In genomic region chr10:112448903-112449302, GRCh38 we compare ENCODE assay signal across 16 cellular contexts. TPM values are rescaled to one million over a fixed set of nuclear protein-coding genes. Genes with fewer than 3 reads are reported as not detected.
DNase-seq lines count a peak whose midpoint lies in the region; ATAC-seq, FAIRE-seq and TF ChIP-seq lines count a peak whose summit lies in the region.
"Had no signal": no experiment of that assay in that cellular context is flagged by ENCODE, and none has a peak within 500 bp of the region (broad histone marks: within the 10 kb centered on the region; RNA-seq: fewer than 3 reads in every experiment).

No MANE protein-coding gene starts in this region.

- no peak for ATAC-seq in T-cell (replicated peaks in 1 of 4)
- no peak for ATAC-seq in memory B cell (ENCODE audit: low read depth)
- no peak for ATAC-seq in stimulated activated naive B cell treated with anti-CD40 and anti-IgM and Interleukin-4, amounts not matched to agents 10 μg/mL and 1 μg/mL and 100 μg/mL, for 72 hours (replicated peaks)

- no peak overlapping the region for H2BK12ac ChIP-seq in trophoblast cell (ENCODE audit: low read length)

- no peak for DNase-seq in CD14-positive monocyte (ENCODE audit: low spot score)
- no peak for DNase-seq in GM12892 (ENCODE audit: insufficient read length)
- no peak for DNase-seq in T-cell
- DNase-seq in memory B cell (ENCODE audit: low spot score in 2 of 2): no peak
- no peak for DNase-seq in stimulated activated naive B cell treated with anti-CD40 and anti-IgM and Interleukin-4, amounts not matched to agents 10 μg/mL and 1 μg/mL and 100 μg/mL, for 72 hours
- DNase-seq in trophoblast cell: no peak
- DNase-seq in SW 1271 (lab: John Stamatoyannopoulos, UW): no peak
- DNase-seq: effector CD4-positive, alpha-beta T cell; foreskin melanocyte; NCI-H2171 treated with DMSO at 0.1 percent for 48 hours; retina; stimulated activated CD4-positive, alpha-beta T cell treated with anti-CD3 and anti-CD28 coated beads, Interleukin-4, amount 100 ng/mL, for 1 hour; stomach; T-helper 9 cell had no signal

- POLR2A ChIA-PET in T-cell (lab: Charles Lee): interaction anchor here in 1 of 2 donors (0.6 kb wide), 1 partner anchor 19 kb away, joined by 3 read pairs; no protein-coding TSS in a partner anchor

- H4K8ac ChIP-seq in trophoblast cell (ENCODE audit: low read depth, low read length): no peak overlapping the region

- H3K4me3 ChIP-seq in trophoblast cell (ENCODE audit: low read depth, low read length): no peak overlapping the region

- no peaks in the 10 kb centered on the region for H3K27me3 ChIP-seq in trophoblast cell (ENCODE audit: insufficient read depth, low read length)
- H3K27me3 ChIP-seq: stomach had no signal

- H3K36me3 ChIP-seq in trophoblast cell (ENCODE audit: control insufficient read depth in 1 of 2, insufficient read depth in 2 of 2, low read length in 2 of 2): peaks cover 0 to 8% of the 10 kb centered on the region in 2 experiments

- peaks cover 0 to 5% of the 10 kb centered on the region in 2 experiments for H3K4me1 ChIP-seq in trophoblast cell (ENCODE audit: control insufficient read depth in 1 of 2, insufficient read depth in 2 of 2, low read length in 2 of 2)

- FAIRE-seq in GM12892 (lab: Jason Lieb, UNC): peak; percentile 14
- FAIRE-seq: D721Med had no signal

- H3K27ac Mint-ChIP-seq in CD14-positive monocyte: peak overlapping the region; percentile 17 to 85 (median 43)
- peak overlapping the region in 1 of 2 donors; percentile 54 for H3K27ac Mint-ChIP-seq in T-cell
- H3K27ac Mint-ChIP-seq in memory B cell: peak overlapping the region; percentile 38
- no peak overlapping the region for H3K27ac Mint-ChIP-seq in stimulated activated naive B cell treated with anti-CD40 and anti-IgM and Interleukin-4, amounts not matched to agents 10 μg/mL and 1 μg/mL and 100 μg/mL, for 72 hours

- no peak overlapping the region for H3K14ac ChIP-seq in trophoblast cell (ENCODE audit: low read length)

- H3K9me3 ChIP-seq in trophoblast cell (ENCODE audit: insufficient read depth, low read depth, low read length): no peaks in the 10 kb centered on the region
- H3K9me3 ChIP-seq: stomach had no signal

- no peak overlapping the region for H3K4ac ChIP-seq in trophoblast cell (ENCODE audit: low read depth, low read length)

- peaks cover 26% of the 10 kb centered on the region for H3K4me1 Mint-ChIP-seq in CD14-positive monocyte
- H3K4me1 Mint-ChIP-seq in T-cell: peaks cover 45 to 66% (median 65%) of the 10 kb centered on the region in 3 donors
- H3K4me1 Mint-ChIP-seq in memory B cell: peaks cover 28% of the 10 kb centered on the region
- H3K4me1 Mint-ChIP-seq in stimulated activated naive B cell treated with anti-CD40 and anti-IgM and Interleukin-4, amounts not matched to agents 10 μg/mL and 1 μg/mL and 100 μg/mL, for 72 hours: peaks cover 20 to 33% of the 10 kb centered on the region in 2 donors

- no peak overlapping the region for H2BK120ac ChIP-seq in trophoblast cell (ENCODE audit: insufficient read depth, low read length, poor library complexity)

- H3K4me2 ChIP-seq in trophoblast cell (ENCODE audit: low read length): no peak overlapping the region

- TF ChIP-seq CTCF in CD14-positive monocyte (IDR thresholded peaks at IDR 0.05): no peak

- peaks cover 10% of the 10 kb centered on the region for H3K79me1 ChIP-seq in trophoblast cell (ENCODE audit: low read length)

- H3K23ac ChIP-seq in trophoblast cell (ENCODE audit: low read length): no peak overlapping the region

- peaks cover 18 to 23% of the 10 kb centered on the region in 2 donors for H3K36me3 Mint-ChIP-seq in CD14-positive monocyte
- peaks cover 15% of the 10 kb centered on the region for H3K36me3 Mint-ChIP-seq in T-cell
- H3K36me3 Mint-ChIP-seq in memory B cell: peaks cover 2% of the 10 kb centered on the region
- peaks cover 11 to 28% of the 10 kb centered on the region in 2 donors for H3K36me3 Mint-ChIP-seq in stimulated activated naive B cell treated with anti-CD40 and anti-IgM and Interleukin-4, amounts not matched to agents 10 μg/mL and 1 μg/mL and 100 μg/mL, for 72 hours

- no peak overlapping the region for H2BK5ac ChIP-seq in trophoblast cell (ENCODE audit: low read depth, low read length, poor library complexity)

- H2AK5ac ChIP-seq in trophoblast cell (ENCODE audit: low read length): no peak overlapping the region

- no peak for TF ChIP-seq POLR2A in GM12892 (IDR thresholded peaks at IDR 0.05; ENCODE audit: low read depth, low read length)

- CTCF ChIA-PET in T-cell (lab: Charles Lee): no interaction called here

- intact Hi-C loops in CD14-positive monocyte (cut with micrococcal nuclease): loop anchor here in 1 of 2 donors (5.0 kb wide), 2 partner anchors 62 to 267 kb away; partner anchors contain the start of gene GPAM

- H3K18ac ChIP-seq in trophoblast cell (ENCODE audit: low read length): no peak overlapping the region

- peak overlapping the region in 1 of 2 donors; percentile 13 for H3K4me3 Mint-ChIP-seq in CD14-positive monocyte
- peak overlapping the region; percentile 91 to 98 (median 93) for H3K4me3 Mint-ChIP-seq in T-cell
- H3K4me3 Mint-ChIP-seq in memory B cell: peak overlapping the region; percentile 27
- H3K4me3 Mint-ChIP-seq in stimulated activated naive B cell treated with anti-CD40 and anti-IgM and Interleukin-4, amounts not matched to agents 10 μg/mL and 1 μg/mL and 100 μg/mL, for 72 hours: peak overlapping the region in 1 of 2 donors; percentile 64

- H2AFZ ChIP-seq in trophoblast cell (ENCODE audit: insufficient read depth, low read length, poor library complexity): no peak overlapping the region

- peaks cover 9% of the 10 kb centered on the region for H3K79me2 ChIP-seq in trophoblast cell (ENCODE audit: control insufficient read depth, insufficient read depth, low read length, poor library complexity)

- H4K91ac ChIP-seq in trophoblast cell (ENCODE audit: low read depth, low read length): no peak overlapping the region

- no peak overlapping the region for H4K12ac ChIP-seq in trophoblast cell (ENCODE audit: low read depth, low read length)

- no peak overlapping the region for H3K27ac ChIP-seq in trophoblast cell (ENCODE audit: low read depth, low read length)
- H3K27ac ChIP-seq: KMS-11, stomach had no signal

- H3K9me3 Mint-ChIP-seq in CD14-positive monocyte (peaks cover 0 to 2% (median 0%) of the 10 kb centered on the region in 7 donors), T-cell (no peaks in the 10 kb centered on the region), memory B cell (no peaks in the 10 kb centered on the region)
- H3K9me3 Mint-ChIP-seq in stimulated activated naive B cell treated with anti-CD40 and anti-IgM and Interleukin-4, amounts not matched to agents 10 μg/mL and 1 μg/mL and 100 μg/mL, for 72 hours: no peaks in the 10 kb centered on the region

- no CpG with 5 or more reads among the region's 4 CpGs for WGBS in trophoblast cell (ENCODE audit: extremely low coverage, insufficient coverage, insufficient read length)

- H3K27me3 Mint-ChIP-seq in CD14-positive monocyte (ENCODE audit: low read depth in 3 of 3): peaks cover 0 to 3% (median 1%) of the 10 kb centered on the region in 3 donors
- H3K27me3 Mint-ChIP-seq in T-cell: no peaks in the 10 kb centered on the region
- no peaks in the 10 kb centered on the region for H3K27me3 Mint-ChIP-seq in memory B cell
- H3K27me3 Mint-ChIP-seq in stimulated activated naive B cell treated with anti-CD40 and anti-IgM and Interleukin-4, amounts not matched to agents 10 μg/mL and 1 μg/mL and 100 μg/mL, for 72 hours: no peaks in the 10 kb centered on the region

- H3K9ac ChIP-seq in trophoblast cell (ENCODE audit: low read length): no peak overlapping the region
- H3K9ac ChIP-seq: KMS-11 had no signal

RNA-seq across cellular contexts. Expression of gene VTI1A, which starts 1.9 kb away (rescaled TPM):
- polyA plus RNA-seq in CD14-positive monocyte: 10 to 100 TPM; 23.6 to 25.4 TPM
- polyA plus RNA-seq in GM12892 (2012; ENCODE audit: missing spikeins): 16.7 TPM
- total RNA-seq in T-cell: 10 to 100 TPM; 41.3 to 53.6 (median 43.5) TPM
- polyA plus RNA-seq in trophoblast cell (2013): 11.6 and 12.1 TPM in 2 replicates

RNA-seq across cellular contexts. Expression of gene ZDHHC6, which starts 2.2 kb away (rescaled TPM):
- 10 to 100 TPM; 39.0 to 39.2 TPM for polyA plus RNA-seq in CD14-positive monocyte
- polyA plus RNA-seq in GM12892 (2012; ENCODE audit: missing spikeins): 38.1 TPM
- 10 to 100 TPM; 39.4 to 51.4 (median 45.9) TPM for total RNA-seq in T-cell
- 18.5 and 19.0 TPM in 2 replicates for polyA plus RNA-seq in trophoblast cell (2013)
